ENCODE assay signal across 10 cellular contexts in genomic region chr17:2688351-2689342, GRCh38. TPM values are rescaled to one million over a fixed set of nuclear protein-coding genes. Genes with fewer than 3 reads are reported as not detected.
DNase-seq lines count a peak whose midpoint lies in the region; ATAC-seq, FAIRE-seq and TF ChIP-seq lines count a peak whose summit lies in the region.
"Had no signal": no experiment of that assay in that cellular context is flagged by ENCODE, and none has a peak within 500 bp of the region (broad histone marks: within the 10 kb centered on the region; RNA-seq: fewer than 3 reads in every experiment).

No MANE protein-coding gene starts in this region.

- H3K4me1 ChIP-seq in A673 (ENCODE audit: insufficient read depth, low read length, poor library complexity, severe bottlenecking) (no peaks in the 10 kb centered on the region), H9 (ENCODE audit: insufficient read depth, low read length) (no peaks in the 10 kb centered on the region), kidney (ENCODE audit: control insufficient read depth in 1 of 2, insufficient read depth in 1 of 2, low read depth in 1 of 2, low read length in 2 of 2) (no peaks in the 10 kb centered on the region)

- H3K27ac ChIP-seq in A673 (ENCODE audit: low read depth, low read length, poor library complexity, severe bottlenecking), result peak overlapping the region; percentile 37
- no peak overlapping the region for H3K27ac ChIP-seq in H9 (ENCODE audit: insufficient read length, low read depth, low read length)
- H3K27ac ChIP-seq in kidney (ENCODE audit: low read depth in 2 of 2, low read length in 2 of 2), result no peak overlapping the region
- H3K27ac ChIP-seq in brain microvascular endothelial cell, result no peak overlapping the region

- no CpG with 5 or more reads among the region's 27 CpGs for WGBS in H9 (ENCODE audit: extremely low coverage, insufficient read length, low lambda C conversion rate)

- H3K9me3 Mint-ChIP-seq in H9, result no peaks in the 10 kb centered on the region
- no peaks in the 10 kb centered on the region for H3K9me3 Mint-ChIP-seq in activated CD8-positive, alpha-beta T cell treated with anti-CD3 and anti-CD28 coated beads, Interleukin-2, amount 10 ng/mL, durations not matched to agents 7 days and 5 days (ENCODE audit: insufficient read depth)
- H3K9me3 Mint-ChIP-seq: activated naive CD8-positive, alpha-beta T cell treated with anti-CD3 and anti-CD28 coated beads, Interleukin-2, amount 10 ng/mL, durations not matched to agents 7 days and 5 days had no signal

- ATAC-seq in activated CD8-positive, alpha-beta T cell treated with anti-CD3 and anti-CD28 coated beads, Interleukin-2, amount 10 ng/mL, durations not matched to agents 7 days and 5 days, result no peak
- ATAC-seq in HG03196 (IDR thresholded peaks at IDR 0.05; ENCODE audit: unreplicated experiment) (no peak), GM18907 (IDR thresholded peaks at IDR 0.05; ENCODE audit: unreplicated experiment) (no peak), HG02588 (IDR thresholded peaks at IDR 0.05; ENCODE audit: unreplicated experiment) (no peak)

- in situ Hi-C loops in brain microvascular endothelial cell (cut with HindIII; ENCODE audit: low pct_ligation_motif_present, low sequenced_read_pairs), result no loop called here

- no peak overlapping the region for H3K4me2 ChIP-seq in H9 (ENCODE audit: insufficient read depth, insufficient read length, low read length)

- no peak for FAIRE-seq in kidney (lab: Jason Lieb, UNC)
- FAIRE-seq: islet of Langerhans had no signal

- H3K79me2 ChIP-seq in H9 (ENCODE audit: insufficient read depth, low read length), result no peaks in the 10 kb centered on the region

- H2BK20ac ChIP-seq in H9 (ENCODE audit: low read depth, low read length, poor library complexity, severe bottlenecking), result no peak overlapping the region

- intact Hi-C loops in A673 (cut with micrococcal nuclease; ENCODE audit: unreplicated experiment), result loop anchor here (10.0 kb wide), 1 partner anchor 304 kb away; no protein-coding TSS in a partner anchor
- intact Hi-C loops in kidney (cut with DNase I), result no loop called here

- H4K91ac ChIP-seq in H9 (ENCODE audit: insufficient read length, low read depth, low read length), result no peak overlapping the region

- H3K4ac ChIP-seq in H9 (ENCODE audit: low read depth, low read length), result no peak overlapping the region

- H3K23me2 ChIP-seq in H9 (ENCODE audit: insufficient read length, low read depth, low read length, poor library complexity, severe bottlenecking), result no peaks in the 10 kb centered on the region

- H3K9me3 ChIP-seq in A673 (ENCODE audit: low read depth, low read length, poor library complexity, severe bottlenecking) (no peaks in the 10 kb centered on the region), H9 (ENCODE audit: control insufficient read depth, low read depth, low read length) (no peaks in the 10 kb centered on the region), kidney (ENCODE audit: control insufficient read depth in 1 of 2, low read length in 2 of 2) (no peaks in the 10 kb centered on the region)

- no peak overlapping the region for H2BK12ac ChIP-seq in H9 (ENCODE audit: insufficient read length, low read depth, low read length)

- no peak overlapping the region for H4K8ac ChIP-seq in H9 (replicated peaks; ENCODE audit: insufficient read length, low read depth, low read length)

- POLR2A ChIA-PET in A673 (lab: Charles Lee; ENCODE audit: low non-redundant PET), result no interaction called here
- POLR2A ChIA-PET in activated CD8-positive, alpha-beta T cell treated with anti-CD3 and anti-CD28 coated beads, Interleukin-2, amount 10 ng/mL, durations not matched to agents 7 days and 5 days (lab: Charles Lee), result no interaction called here

- no peaks in the 10 kb centered on the region for H3K27me3 Mint-ChIP-seq in H9 (ENCODE audit: low read depth)
- no peaks in the 10 kb centered on the region for H3K27me3 Mint-ChIP-seq in activated CD8-positive, alpha-beta T cell treated with anti-CD3 and anti-CD28 coated beads, Interleukin-2, amount 10 ng/mL, durations not matched to agents 7 days and 5 days (ENCODE audit: low read depth)
- H3K27me3 Mint-ChIP-seq: activated naive CD8-positive, alpha-beta T cell treated with anti-CD3 and anti-CD28 coated beads, Interleukin-2, amount 10 ng/mL, durations not matched to agents 7 days and 5 days had no signal

- H3K56ac ChIP-seq in H9 (ENCODE audit: insufficient read length, low read depth, low read length), result no peak overlapping the region

- no peak overlapping the region for H2BK15ac ChIP-seq in H9 (ENCODE audit: low read depth, low read length)

- TF ChIP-seq CTCF in A673 (conservative IDR thresholded peaks at IDR 0.05; ENCODE audit: low read depth, low read length) (no peak), H9 (conservative IDR thresholded peaks at IDR 0.05) (no peak), kidney (IDR thresholded peaks at IDR 0.05; ENCODE audit: borderline replicate concordance, extremely low read depth, insufficient read depth) (no peak), brain microvascular endothelial cell (IDR thresholded peaks at IDR 0.05; ENCODE audit: low read depth, low read length, missing control alignments) (no peak)

- H3K9ac ChIP-seq in H9 (ENCODE audit: extremely low read depth, insufficient read length, low read length) (no peak overlapping the region), kidney (ENCODE audit: low read length in 2 of 2) (no peak overlapping the region)

- CTCF ChIA-PET in A673 (lab: Charles Lee), result no interaction called here
- CTCF ChIA-PET in activated CD8-positive, alpha-beta T cell treated with anti-CD3 and anti-CD28 coated beads, Interleukin-2, amount 10 ng/mL, durations not matched to agents 7 days and 5 days (lab: Charles Lee), result interaction anchor here (1.5 kb wide), 1 partner anchor 306 kb away, joined by 4 read pairs; no protein-coding TSS in a partner anchor

- peaks cover 9 to 19% of the 10 kb centered on the region in 2 experiments for H3K4me1 Mint-ChIP-seq in H9
- H3K4me1 Mint-ChIP-seq in activated CD8-positive, alpha-beta T cell treated with anti-CD3 and anti-CD28 coated beads, Interleukin-2, amount 10 ng/mL, durations not matched to agents 7 days and 5 days (ENCODE audit: low read depth), result peaks cover 8% of the 10 kb centered on the region
- H3K4me1 Mint-ChIP-seq: activated naive CD8-positive, alpha-beta T cell treated with anti-CD3 and anti-CD28 coated beads, Interleukin-2, amount 10 ng/mL, durations not matched to agents 7 days and 5 days had no signal

- H2AK5ac ChIP-seq in H9 (ENCODE audit: insufficient read length, low read length), result no peak overlapping the region

- no peaks in the 10 kb centered on the region for H3K79me1 ChIP-seq in H9 (ENCODE audit: insufficient read depth, low read depth, low read length, poor library complexity, severe bottlenecking)

- H3K18ac ChIP-seq in H9 (ENCODE audit: insufficient read length, low read depth, low read length), result no peak overlapping the region

- H3K4me3 ChIP-seq in A673 (ENCODE audit: low read depth, low read length, poor library complexity, severe bottlenecking) (no peak overlapping the region), kidney (ENCODE audit: low read length in 2 of 2) (no peak overlapping the region), brain microvascular endothelial cell (ENCODE audit: low read depth, low read length) (no peak overlapping the region)

- H3K36me3 ChIP-seq in A673 (ENCODE audit: insufficient read depth, low read length, poor library complexity, severe bottlenecking) (peaks cover 40% of the 10 kb centered on the region), kidney (ENCODE audit: control insufficient read depth in 1 of 2, insufficient read depth in 2 of 2, low read length in 2 of 2) (peaks cover 8 to 21% of the 10 kb centered on the region in 2 donors), brain microvascular endothelial cell (replicated peaks) (peaks cover 31% of the 10 kb centered on the region)

- peak overlapping the region in 2 of 3 experiments; percentile 34 to 77; a peak in 5 of 7 replicates for H3K27ac Mint-ChIP-seq in H9
- H3K27ac Mint-ChIP-seq in activated CD8-positive, alpha-beta T cell treated with anti-CD3 and anti-CD28 coated beads, Interleukin-2, amount 10 ng/mL, durations not matched to agents 7 days and 5 days, result peak overlapping the region; percentile 43

- H2AFZ ChIP-seq in H9 (ENCODE audit: low read length), result no peak overlapping the region

- H2BK120ac ChIP-seq in H9 (ENCODE audit: low read depth, low read length, poor library complexity, severe bottlenecking), result no peak overlapping the region

- no TSS peak for BruUV-seq in A673 (replicated peaks; lab: Mats Ljungman, UMichigan)

- no peak overlapping the region for H3K14ac ChIP-seq in H9 (ENCODE audit: insufficient read depth, low read length)

- peaks cover 2 to 23% (median 13%) of the 10 kb centered on the region in 3 experiments; a peak in 6 of 7 replicates for H3K36me3 Mint-ChIP-seq in H9 (ENCODE audit: insufficient read depth in 1 of 3, low read depth in 3 of 3)
- H3K36me3 Mint-ChIP-seq in activated CD8-positive, alpha-beta T cell treated with anti-CD3 and anti-CD28 coated beads, Interleukin-2, amount 10 ng/mL, durations not matched to agents 7 days and 5 days (ENCODE audit: low read depth), result peaks cover 24% of the 10 kb centered on the region

- no peak overlapping the region for H3T11ph ChIP-seq in H9 (ENCODE audit: low read length)

- no peaks in the 10 kb centered on the region for H3K27me3 ChIP-seq in A673 (replicated peaks; ENCODE audit: insufficient read depth, low read depth, low read length, poor library complexity)
- H3K27me3 ChIP-seq in H9 (ENCODE audit: insufficient read depth, low read length), result no peaks in the 10 kb centered on the region
- H3K27me3 ChIP-seq in brain microvascular endothelial cell (replicated peaks), result no peaks in the 10 kb centered on the region

- H3K4me3 Mint-ChIP-seq in H9, result no peak overlapping the region
- no peak overlapping the region for H3K4me3 Mint-ChIP-seq in activated CD8-positive, alpha-beta T cell treated with anti-CD3 and anti-CD28 coated beads, Interleukin-2, amount 10 ng/mL, durations not matched to agents 7 days and 5 days
- H3K4me3 Mint-ChIP-seq: activated naive CD8-positive, alpha-beta T cell treated with anti-CD3 and anti-CD28 coated beads, Interleukin-2, amount 10 ng/mL, durations not matched to agents 7 days and 5 days had no signal

- no peak overlapping the region for H2BK5ac ChIP-seq in H9 (ENCODE audit: insufficient read length, low read length)

- no peak overlapping the region for H4K5ac ChIP-seq in H9 (ENCODE audit: insufficient read length, low read depth, low read length)

- H3K23ac ChIP-seq in H9 (ENCODE audit: insufficient read length, low read depth, low read length), result no peak overlapping the region

- no peaks in the 10 kb centered on the region for H4K20me1 ChIP-seq in H9 (ENCODE audit: control insufficient read depth, insufficient read depth, insufficient read length)

- DNase-seq in A673 (ENCODE audit: low spot score) (no peak), H9 (peak; percentile 47), kidney (peak; percentile 70), brain microvascular endothelial cell (no peak)
- DNase-seq in activated CD8-positive, alpha-beta T cell treated with anti-CD3 and anti-CD28 coated beads, Interleukin-2, amount 10 ng/mL, durations not matched to agents 7 days and 5 days, result peak; percentile 19
- DNase-seq: activated naive CD8-positive, alpha-beta T cell treated with anti-CD3 and anti-CD28 coated beads, Interleukin-2, amount 10 ng/mL, durations not matched to agents 7 days and 5 days had no signal

RNA-seq across cellular contexts. Expression of gene CLUH, which starts 22.9 kb away (rescaled TPM):
- total RNA-seq in A673 (2021), result 153 and 162 TPM in 2 replicates
- total RNA-seq in H9 (2021), result 91.3 and 97.0 TPM in 2 replicates
- total RNA-seq in activated CD8-positive, alpha-beta T cell treated with anti-CD3 and anti-CD28 coated beads, Interleukin-2, amount 10 ng/mL, durations not matched to agents 7 days and 5 days, result 10 to 100 TPM; 59.0 to 64.9 TPM
- total RNA-seq in kidney, result 93.1 TPM
- 49.5 TPM for polyA plus RNA-seq in kidney (ENCODE audit: insufficient read depth, low read depth, low replicate concordance)

Comparison
In these comparisons a context has a peak if more than half of its experiments do, and no peak if none do; other contexts are left out.
1. DNase-seq: peak in H9 (single experiment), activated CD8-positive, alpha-beta T cell treated with anti-CD3 and anti-CD28 coated beads, Interleukin-2, amount 10 ng/mL, durations not matched to agents 7 days and 5 days (single experiment) and kidney (single experiment); none in A673 (single experiment) and brain microvascular endothelial cell (single experiment).